8 cellular contexts compared by ENCODE assay signal in genomic region chr19:41398603-41399002, GRCh38. TPM values are rescaled to one million over a fixed set of nuclear protein-coding genes. Genes with fewer than 3 reads are reported as not detected.
DNase-seq lines count a peak whose midpoint lies in the region; ATAC-seq, FAIRE-seq and TF ChIP-seq lines count a peak whose summit lies in the region.

No MANE protein-coding gene starts in this region.

- 14% methylated on average over 3 of the region's 3 CpGs for WGBS in pancreas, 2 donors

- no peak for ATAC-seq in pancreas
- ATAC-seq in left lobe of liver = no peak

- DNase-seq in DMS79 treated with DMSO at 0.1 percent for 48 hours (lab: John Stamatoyannopoulos, UW) = peak; percentile 47
- no peak for DNase-seq in epithelial cell of esophagus (ENCODE audit: low read depth)
- no peak for DNase-seq in pancreas
- DNase-seq in left lobe of liver (ENCODE audit: low spot score) = no peak
- no peak for DNase-seq in stimulated activated CD4-positive, alpha-beta T cell treated with anti-CD3 and anti-CD28 coated beads, Interleukin-1b, Interleukin-23, amount 100 ng/mL, for 48 hours
- no peak for DNase-seq in NCI-H2171 treated with DMSO at 0.1 percent for 48 hours (lab: John Stamatoyannopoulos, UW)
- DNase-seq in amniotic stem cell (lab: John Stamatoyannopoulos, UW) = no peak

- H3K27me3 ChIP-seq in OCI-LY1 (ENCODE audit: insufficient read depth, low read length) (no peaks in the 10 kb centered on the region), pancreas (no peaks in the 10 kb centered on the region)

- no peaks in the 10 kb centered on the region for H3K9me2 ChIP-seq in OCI-LY1 (ENCODE audit: low read depth, low read length)

- H3K79me2 ChIP-seq in OCI-LY1 (ENCODE audit: insufficient read depth, low read length) = peaks cover 32% of the 10 kb centered on the region

- FAIRE-seq in pancreas (lab: Jason Lieb, UNC) = no peak

- no peaks in the 10 kb centered on the region for H3K9me3 ChIP-seq in OCI-LY1 (ENCODE audit: low read length)
- H3K9me3 ChIP-seq in pancreas = no peaks in the 10 kb centered on the region

- H3K4me2 ChIP-seq in OCI-LY1 (ENCODE audit: low read length) = peak overlapping the region; percentile 86

- H4K20me1 ChIP-seq in OCI-LY1 (ENCODE audit: insufficient read depth, low read length) = no peaks in the 10 kb centered on the region

- H3F3A ChIP-seq in OCI-LY1 (ENCODE audit: insufficient read depth, low read length) = no peaks in the 10 kb centered on the region

- H3K36me3 ChIP-seq in OCI-LY1 (ENCODE audit: insufficient read depth, low read length) (peaks cover 5% of the 10 kb centered on the region; the same call in 1 of the 2 replicates), pancreas (no peaks in the 10 kb centered on the region)

- H3K9ac ChIP-seq in OCI-LY1 (ENCODE audit: low read length) = peak overlapping the region; percentile 96

- H3K4me1 ChIP-seq in OCI-LY1 (ENCODE audit: insufficient read depth, low read length, severe bottlenecking) (peaks cover 31% of the 10 kb centered on the region), pancreas (peaks cover 0 to 19% (median 9%) of the 10 kb centered on the region in 3 donors)

- no peak overlapping the region for H2AFZ ChIP-seq in OCI-LY1 (ENCODE audit: low read length)

- intact Hi-C loops in pancreas (cut with DNase I) = no loop called here

- no peak overlapping the region for H3K27ac ChIP-seq in OCI-LY1 (ENCODE audit: low read depth, low read length, poor library complexity, severe bottlenecking)
- H3K27ac ChIP-seq in pancreas = no peak overlapping the region

- TF ChIP-seq CTCF in OCI-LY1 (IDR thresholded peaks at IDR 0.05; ENCODE audit: low read length) (no peak), epithelial cell of esophagus (IDR thresholded peaks at IDR 0.05; ENCODE audit: insufficient read depth, low read depth, low read length, missing control alignments) (no peak), pancreas (IDR thresholded peaks at IDR 0.05) (no peak)

- H3K4me3 ChIP-seq in OCI-LY1 (ENCODE audit: low read depth, low read length, poor library complexity, severe bottlenecking) = peak overlapping the region; percentile 94
- peak overlapping the region; percentile 95 for H3K4me3 ChIP-seq in epithelial cell of esophagus (ENCODE audit: low read length)
- peak overlapping the region in 3 of 4 donors; percentile 51 to 95 (median 87) for H3K4me3 ChIP-seq in pancreas

RNA-seq across cellular contexts. Expression of gene BCKDHA, which starts 1.0 kb away (rescaled TPM):
- total RNA-seq in pancreas (10 to 100 TPM in 5 of 6 donors, 1 to 10 TPM in 1; 9.3 to 29.3 (median 18.6) TPM), left lobe of liver (64.4 TPM)
- 10 to 100 TPM; 23.6 to 34.2 TPM for polyA plus RNA-seq in pancreas

RNA-seq across cellular contexts. Expression of gene EXOSC5, which starts 1.4 kb away (rescaled TPM):
- total RNA-seq in pancreas = 10 to 100 TPM; 10.7 to 33.7 (median 14.4) TPM
- 10 to 100 TPM; 14.3 to 15.3 TPM for polyA plus RNA-seq in pancreas
- total RNA-seq in left lobe of liver = 13.2 TPM

RNA-seq across cellular contexts. Expression of gene TMEM91, which starts 22.3 kb away (rescaled TPM):
- total RNA-seq in pancreas = 1 to 10 TPM; 3.8 to 5.9 (median 4.8) TPM
- 10 to 100 TPM; 24.8 to 33.0 TPM for polyA plus RNA-seq in pancreas
- total RNA-seq in left lobe of liver = 3.1 TPM

RNA-seq across cellular contexts. Expression of gene B3GNT8, which starts 28.6 kb away (rescaled TPM):
- total RNA-seq in pancreas (1 to 10 TPM in 4 of 6 donors, under 1 TPM in 2; 0.41 to 3.2 (median 1.2) TPM), left lobe of liver (0.65 TPM)
- 1 to 10 TPM; 3.1 to 4.5 TPM for polyA plus RNA-seq in pancreas

RNA-seq across cellular contexts. Expression of gene B9D2, which starts 34.7 kb away (rescaled TPM):
- total RNA-seq in pancreas = 1 to 10 TPM; 1.5 to 5.7 (median 2.2) TPM
- polyA plus RNA-seq in pancreas = 1 to 10 TPM; 4.5 to 7.5 TPM
- 2.1 TPM for total RNA-seq in left lobe of liver
